8 cellular contexts compared by ENCODE assay signal in the genomic region with DNA sequence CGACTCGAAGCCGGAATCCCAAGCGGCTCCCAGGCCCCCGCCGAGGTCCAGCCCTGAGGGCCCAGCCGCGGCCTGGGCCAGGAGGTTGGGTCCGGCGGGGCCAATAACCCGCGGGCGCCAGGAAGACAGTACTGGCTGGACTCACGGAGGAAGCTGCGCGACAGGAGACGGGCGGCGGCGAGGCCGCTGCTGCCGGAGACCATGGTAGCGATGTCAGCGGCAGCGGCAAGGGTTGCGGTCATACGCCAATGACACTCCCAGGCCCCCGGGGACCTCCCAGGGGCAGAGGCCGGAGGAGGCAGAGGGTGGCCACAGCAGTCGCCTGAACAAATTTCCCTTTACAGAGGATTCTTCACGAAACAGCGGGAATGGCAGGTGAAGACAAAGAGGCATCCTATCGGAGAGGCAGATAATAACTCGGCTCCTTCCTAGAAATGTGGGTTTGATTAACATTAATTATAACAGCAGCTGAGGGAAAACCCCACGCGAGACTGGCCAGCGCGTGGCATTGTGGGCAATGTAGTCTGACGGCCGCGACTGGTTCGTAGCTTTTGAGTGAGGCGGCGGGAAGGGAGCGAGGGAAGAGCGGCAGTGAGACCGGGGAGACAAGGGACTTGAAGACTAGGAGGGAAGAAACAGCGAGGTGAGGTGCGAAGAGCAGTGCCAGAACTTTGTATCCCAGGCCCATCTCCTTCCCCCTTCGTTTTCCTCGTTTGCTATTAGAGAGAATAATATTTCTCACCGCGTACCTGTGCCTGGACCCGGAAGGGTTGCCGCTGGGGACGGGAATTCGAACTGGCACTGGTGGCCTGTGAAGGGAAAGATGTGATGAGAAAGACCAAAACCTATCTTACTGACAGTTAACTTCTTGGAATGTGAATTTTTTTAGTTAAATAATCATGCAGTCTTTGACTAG. TPM values are rescaled to one million over a fixed set of nuclear protein-coding genes. Genes with fewer than 3 reads are reported as not detected.
DNase-seq lines count a peak whose midpoint lies in the region; ATAC-seq lines count a peak whose summit lies in the region.

A gene (minus strand): TSS at position 253 of the 916 bp plus-strand sequence. CDS start 11 bp downstream, at position 242.

- H2BK5ac ChIP-seq in mesendoderm (ENCODE audit: low read length), result no peak within 1 kb of the TSS

- H3K4me3 ChIP-seq in NT2/D1 (ENCODE audit: insufficient read length, low read depth) (peak within 1 kb of the TSS; percentile 78), endocrine pancreas (ENCODE audit: control insufficient read depth, insufficient read depth, low read length) (peak within 1 kb of the TSS; percentile 95), mesendoderm (ENCODE audit: low read length) (peak within 1 kb of the TSS; percentile 89)

- peak within 1 kb of the TSS; percentile 69 for H3K23ac ChIP-seq in mesendoderm (ENCODE audit: low read length)

- H3K18ac ChIP-seq in mesendoderm (ENCODE audit: low read length), result peak within 1 kb of the TSS; percentile 15

- H3K4me1 Mint-ChIP-seq in activated CD8-positive, alpha-beta memory T cell treated with anti-CD3 and anti-CD28 coated beads, Interleukin-2, amount 10 ng/mL, durations not matched to agents 7 days and 5 days, result peaks cover 39% of the 10 kb centered on the region

- H3K27me3 ChIP-seq in NT2/D1 (ENCODE audit: insufficient read depth, insufficient read length) (no peaks in the 10 kb centered on the region), endocrine pancreas (ENCODE audit: control insufficient read depth, insufficient read depth, low read length) (no peaks in the 10 kb centered on the region), mesendoderm (ENCODE audit: insufficient read depth, low read length, poor library complexity) (no peaks in the 10 kb centered on the region)

- H4K8ac ChIP-seq in mesendoderm (ENCODE audit: low read depth, low read length), result peak within 1 kb of the TSS; percentile 41

- peak within 1 kb of the TSS; percentile 88 for H3K27ac Mint-ChIP-seq in activated CD8-positive, alpha-beta memory T cell treated with anti-CD3 and anti-CD28 coated beads, Interleukin-2, amount 10 ng/mL, durations not matched to agents 7 days and 5 days

- H3K4me1 ChIP-seq in NT2/D1 (ENCODE audit: insufficient read depth, insufficient read length) (no peaks in the 10 kb centered on the region), endocrine pancreas (ENCODE audit: control insufficient read depth, insufficient read depth, low read length) (peaks cover 23% of the 10 kb centered on the region), mesendoderm (ENCODE audit: control insufficient read depth, low read depth, low read length) (peaks cover 6% of the 10 kb centered on the region)

- H3K9me3 Mint-ChIP-seq in activated CD8-positive, alpha-beta memory T cell treated with anti-CD3 and anti-CD28 coated beads, Interleukin-2, amount 10 ng/mL, durations not matched to agents 7 days and 5 days (ENCODE audit: low read depth), result no peaks in the 10 kb centered on the region

- no peak within 1 kb of the TSS for H2BK120ac ChIP-seq in mesendoderm (ENCODE audit: low read depth, low read length)

- peak within 1 kb of the TSS; percentile 88 for H3K4me3 Mint-ChIP-seq in activated CD8-positive, alpha-beta memory T cell treated with anti-CD3 and anti-CD28 coated beads, Interleukin-2, amount 10 ng/mL, durations not matched to agents 7 days and 5 days

- no CpG with 5 or more reads among the region's 57 CpGs for WGBS in mesendoderm (ENCODE audit: extremely low coverage, insufficient coverage, low lambda C conversion rate)

- peaks cover 12% of the 10 kb centered on the region for H3K79me1 ChIP-seq in mesendoderm (ENCODE audit: low read length)

- ATAC-seq in GM21381 (IDR thresholded peaks at IDR 0.05; ENCODE audit: unreplicated experiment), result peak; percentile 93
- peak; percentile 96 for ATAC-seq in activated CD8-positive, alpha-beta memory T cell treated with anti-CD3 and anti-CD28 coated beads, Interleukin-2, amount 10 ng/mL, durations not matched to agents 7 days and 5 days

- peaks cover 3% of the 10 kb centered on the region for H3K36me3 ChIP-seq in NT2/D1 (ENCODE audit: insufficient read depth, insufficient read length, low read length)
- H3K36me3 ChIP-seq in endocrine pancreas (ENCODE audit: control insufficient read depth, insufficient read depth, low read length), result no peaks in the 10 kb centered on the region
- no peaks in the 10 kb centered on the region for H3K36me3 ChIP-seq in mesendoderm (ENCODE audit: control insufficient read depth, insufficient read depth, low read length)

- H3K27me3 Mint-ChIP-seq in activated CD8-positive, alpha-beta memory T cell treated with anti-CD3 and anti-CD28 coated beads, Interleukin-2, amount 10 ng/mL, durations not matched to agents 7 days and 5 days, result no peaks in the 10 kb centered on the region

- H3K4ac ChIP-seq in mesendoderm (ENCODE audit: low read depth, low read length), result peak within 1 kb of the TSS; percentile 26

- H3K56ac ChIP-seq in mesendoderm (ENCODE audit: low read length), result peak within 1 kb of the TSS; percentile 91

- CTCF ChIA-PET in activated CD8-positive, alpha-beta memory T cell treated with anti-CD3 and anti-CD28 coated beads, Interleukin-2, amount 10 ng/mL, durations not matched to agents 7 days and 5 days (lab: Charles Lee), result interaction anchor here (0.7 to 1.4 kb wide), 4 partner anchors 35 to 466 kb away, joined by 3 to 4 read pairs (median 4); no protein-coding TSS in a partner anchor

- no peak within 1 kb of the TSS for H2BK15ac ChIP-seq in mesendoderm (replicated peaks; ENCODE audit: low read depth)

- peak; percentile 68 for DNase-seq in COR-L47 (lab: John Stamatoyannopoulos, UW)
- DNase-seq in HUDEP-2 (lab: John Stamatoyannopoulos, UW; ENCODE audit: unreplicated experiment in 76 of 76), result peak in 74 of 76 experiments; percentile 13 to 87 (median 70)
- DNase-seq in NT2/D1 (ENCODE audit: low read depth, low spot score), result peak; percentile 71
- peak; percentile 92 for DNase-seq in activated CD8-positive, alpha-beta memory T cell treated with anti-CD3 and anti-CD28 coated beads, Interleukin-2, amount 10 ng/mL, durations not matched to agents 7 days and 5 days
- DNase-seq in mesendoderm, result peak; percentile 92
- DNase-seq in stimulated activated CD8-positive, alpha-beta memory T cell treated with anti-CD3 and anti-CD28 coated beads, Interleukin-15, amount 100 ng/mL, for 24 hours (ENCODE audit: low read depth), result peak; percentile 62

- peaks cover 11% of the 10 kb centered on the region for H3K79me2 ChIP-seq in mesendoderm (ENCODE audit: control insufficient read depth, insufficient read depth, low read length)

- no peak within 1 kb of the TSS for H2AK5ac ChIP-seq in mesendoderm (ENCODE audit: low read length)

- peak within 1 kb of the TSS; percentile 88 for H3K9ac ChIP-seq in NT2/D1 (ENCODE audit: insufficient read length, low read depth)
- peak within 1 kb of the TSS; percentile 90 for H3K9ac ChIP-seq in endocrine pancreas (ENCODE audit: control insufficient read depth, insufficient read depth, low read length)
- peak within 1 kb of the TSS; percentile 87 for H3K9ac ChIP-seq in mesendoderm (ENCODE audit: low read length)

- H3K9me3 ChIP-seq in NT2/D1 (ENCODE audit: insufficient read depth, low read length) (no peaks in the 10 kb centered on the region), endocrine pancreas (ENCODE audit: control insufficient read depth, low read length) (no peaks in the 10 kb centered on the region)

- H3K36me3 Mint-ChIP-seq in activated CD8-positive, alpha-beta memory T cell treated with anti-CD3 and anti-CD28 coated beads, Interleukin-2, amount 10 ng/mL, durations not matched to agents 7 days and 5 days, result peaks cover 1% of the 10 kb centered on the region

- no peak within 1 kb of the TSS for H4K5ac ChIP-seq in mesendoderm (ENCODE audit: low read length)

- H3K4me2 ChIP-seq in mesendoderm (ENCODE audit: low read length), result peak within 1 kb of the TSS; percentile 85

- H3K27ac ChIP-seq in mesendoderm (ENCODE audit: low read depth, low read length), result no peak within 1 kb of the TSS

RNA-seq across cellular contexts. Expression of the gene that starts here (rescaled TPM):
- total RNA-seq in activated CD8-positive, alpha-beta memory T cell treated with anti-CD3 and anti-CD28 coated beads, Interleukin-2, amount 10 ng/mL, durations not matched to agents 7 days and 5 days, result 10 to 100 TPM; 72.3 to 76.2 TPM
- 56.7 TPM for polyA plus RNA-seq in mesendoderm (2013, experiment 1 of 2)
- 57.8 TPM for polyA plus RNA-seq in mesendoderm (2013, experiment 2 of 2)
